In the genomic region with DNA sequence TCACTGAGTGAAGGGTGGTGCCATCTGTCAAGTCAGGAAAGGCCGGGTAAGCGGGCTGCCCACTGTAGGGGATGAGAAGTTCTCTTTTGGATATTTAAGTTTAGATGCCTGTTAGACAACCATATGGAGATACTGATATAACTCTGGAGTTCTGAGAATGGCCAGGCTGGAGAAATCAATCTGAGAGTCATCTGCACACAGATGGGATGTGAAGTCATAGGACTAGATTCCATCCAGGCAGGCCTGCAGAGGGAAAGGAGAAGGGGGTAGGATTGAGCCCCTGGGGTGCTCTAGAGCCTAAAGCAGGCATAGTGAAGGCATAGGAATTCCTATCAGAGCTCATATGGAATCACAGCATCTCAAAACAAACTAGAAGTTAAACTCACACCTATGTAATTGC, we compare ENCODE assay signal across 27 cellular contexts. TPM values are rescaled to one million over a fixed set of nuclear protein-coding genes. Genes with fewer than 3 reads are reported as not detected.
DNase-seq lines count a peak whose midpoint lies in the region; ATAC-seq and TF ChIP-seq lines count a peak whose summit lies in the region.
"Had no signal": no experiment of that assay in that cellular context is flagged by ENCODE, and none has a peak within 500 bp of the region (broad histone marks: within the 10 kb centered on the region; RNA-seq: fewer than 3 reads in every experiment).

No MANE protein-coding gene starts in this region.

- BruUV-seq in PC-3 (replicated peaks; lab: Mats Ljungman, UMichigan), result no TSS peak

- H3K9ac ChIP-seq in PC-3 (ENCODE audit: low read length) (no peak overlapping the region), fibroblast of lung (ENCODE audit: insufficient read depth, low read length) (no peak overlapping the region)

- H3K4me1 ChIP-seq in PC-3 (ENCODE audit: insufficient read depth, low read length) (peaks cover 17% of the 10 kb centered on the region), fibroblast of lung (ENCODE audit: control insufficient read depth, extremely low read depth, insufficient read depth, low read length) (peaks cover 8% of the 10 kb centered on the region)
- H3K4me1 ChIP-seq: psoas muscle had no signal

- H3F3A ChIP-seq in PC-3 (ENCODE audit: low read length, unreplicated experiment), result no peaks in the 10 kb centered on the region

- no peak overlapping the region for H3K27ac Mint-ChIP-seq in activated naive CD4-positive, alpha-beta T cell treated with anti-CD3 and anti-CD28 coated beads, Interleukin-2, amount 50 U/mL, for 72 hours
- H3K27ac Mint-ChIP-seq: activated B cell treated with CpG ODN at 0.5 μM for 24 hours; activated T-helper 1 cell treated with anti-CD3 and anti-CD28 coated beads, Interleukin-12 subunit alpha, Interleukin-12 subunit beta, Interleukin-2, Interleukin-4 antibody, amounts not matched to agents 30 ng/mL and 10 ng/mL and 1 ng/mL, durations not matched to agents 14 hours and 24 hours and 36 hours; B cell had no signal

- H3K9me3 Mint-ChIP-seq in activated naive CD4-positive, alpha-beta T cell treated with anti-CD3 and anti-CD28 coated beads, Interleukin-2, amount 50 U/mL, for 72 hours, result no peaks in the 10 kb centered on the region
- H3K9me3 Mint-ChIP-seq: activated B cell treated with CpG ODN at 0.5 μM for 24 hours; activated T-helper 1 cell treated with anti-CD3 and anti-CD28 coated beads, Interleukin-12 subunit alpha, Interleukin-12 subunit beta, Interleukin-2, Interleukin-4 antibody, amounts not matched to agents 30 ng/mL and 10 ng/mL and 1 ng/mL, durations not matched to agents 14 hours and 24 hours and 36 hours had no signal

- H3K27ac ChIP-seq in PC-3 (ENCODE audit: low read length) (no peak overlapping the region), fibroblast of lung (ENCODE audit: insufficient read depth, low read length) (peak overlapping the region; percentile 16)
- H3K27ac ChIP-seq: psoas muscle, transverse colon had no signal

- ATAC-seq in Right ventricle myocardium inferior (peak; percentile 38), PC-3 (0 out of 2 replicates have a peak, but pooled peaks have one; percentile 11), GM19452 (IDR thresholded peaks at IDR 0.05; ENCODE audit: unreplicated experiment) (no peak), GM18498 (IDR thresholded peaks at IDR 0.05; ENCODE audit: unreplicated experiment) (no peak)
- no peak for ATAC-seq in activated naive CD4-positive, alpha-beta T cell treated with anti-CD3 and anti-CD28 coated beads, Interleukin-2, amount 50 U/mL, for 72 hours
- ATAC-seq: GM12878, psoas muscle had no signal

- CTCF ChIA-PET in PC-3 (lab: Charles Lee), result no interaction called here

- H2AFZ ChIP-seq in PC-3 (ENCODE audit: low read length) (no peak overlapping the region), fibroblast of lung (ENCODE audit: low read length) (no peak overlapping the region)

- no peaks in the 10 kb centered on the region for H3K9me3 ChIP-seq in PC-3 (ENCODE audit: low read length)
- H3K9me3 ChIP-seq in fibroblast of lung (ENCODE audit: control insufficient read depth, insufficient read depth, low read depth, low read length), result no peaks in the 10 kb centered on the region
- H3K9me3 ChIP-seq: psoas muscle, transverse colon had no signal

- H3K27me3 ChIP-seq in PC-3 (ENCODE audit: low read length) (no peaks in the 10 kb centered on the region), fibroblast of lung (ENCODE audit: control insufficient read depth, insufficient read depth, low read length) (no peaks in the 10 kb centered on the region)
- H3K27me3 ChIP-seq: transverse colon had no signal

- H3K9me2 ChIP-seq in PC-3 (replicated peaks; ENCODE audit: low read length), result no peaks in the 10 kb centered on the region

- no peaks in the 10 kb centered on the region for H3K36me3 ChIP-seq in PC-3 (ENCODE audit: low read depth, low read length)
- H3K36me3 ChIP-seq in fibroblast of lung (ENCODE audit: control insufficient read depth, insufficient read depth, low read length), result no peaks in the 10 kb centered on the region
- H3K36me3 ChIP-seq: transverse colon had no signal

- peaks cover 0 to 7% of the 10 kb centered on the region in 2 donors for H3K36me3 Mint-ChIP-seq in activated naive CD4-positive, alpha-beta T cell treated with anti-CD3 and anti-CD28 coated beads, Interleukin-2, amount 50 U/mL, for 72 hours

- POLR2A ChIA-PET in PC-3 (lab: Charles Lee; ENCODE audit: unreplicated experiment), result interaction anchor here (0.6 kb wide), 1 partner anchor 9 kb away, joined by 13 read pairs; no protein-coding TSS in a partner anchor

- H3K79me2 ChIP-seq in PC-3 (ENCODE audit: low read length), result peaks cover 96% of the 10 kb centered on the region
- H3K79me2 ChIP-seq in fibroblast of lung (ENCODE audit: control insufficient read depth, insufficient read depth, low read length), result peaks cover 67% of the 10 kb centered on the region

- no peak for TF ChIP-seq CTCF in PC-3 (conservative IDR thresholded peaks at IDR 0.05; ENCODE audit: low read depth, low read length)
- no peak for TF ChIP-seq CTCF in fibroblast of lung (conservative IDR thresholded peaks at IDR 0.05 in 1 of 2, IDR thresholded peaks at IDR 0.05 in 1 of 2; ENCODE audit: low read depth in 1 of 2, low read length in 2 of 2)

- no peak overlapping the region for H3K4me3 ChIP-seq in PC-3 (ENCODE audit: low read length)
- no peak overlapping the region for H3K4me3 ChIP-seq in fibroblast of lung (replicated peaks in 1 of 4; ENCODE audit: control extremely low read depth in 1 of 4, insufficient read depth in 1 of 4, low read depth in 3 of 4, low read length in 4 of 4)
- H3K4me3 ChIP-seq in skeletal muscle cell (ENCODE audit: low read depth, low read length), result no peak overlapping the region
- H3K4me3 ChIP-seq: GM12878, psoas muscle, transverse colon had no signal

- intact Hi-C loops in Right ventricle myocardium inferior (cut with DNase I), result no loop called here
- intact Hi-C loops in cardiac septum (cut with DNase I), result no loop called here
- intact Hi-C loops in PC-3 (cut with micrococcal nuclease), result no loop called here

- H3K4me2 ChIP-seq in PC-3 (ENCODE audit: low read length) (no peak overlapping the region), fibroblast of lung (ENCODE audit: extremely low read depth, insufficient read depth, low read length) (no peak overlapping the region)

- no peak for DNase-seq in Right ventricle myocardium inferior (ENCODE audit: missing footprints)
- no peak for DNase-seq in cardiac septum (ENCODE audit: low spot score)
- no peak for DNase-seq in PC-3
- peak in 1 of 2 donors; percentile 37 for DNase-seq in fibroblast of lung (ENCODE audit: low read depth in 2 of 2)
- peak; percentile 11 for DNase-seq in skeletal muscle cell (ENCODE audit: low read depth)
- no peak for DNase-seq in activated naive CD4-positive, alpha-beta T cell treated with anti-CD3 and anti-CD28 coated beads, Interleukin-2, amount 50 U/mL, for 72 hours (ENCODE audit: low spot score in 2 of 2)
- DNase-seq: activated B cell treated with CpG ODN at 0.5 μM for 24 hours; activated CD4-positive, alpha-beta T cell treated with anti-CD3 and anti-CD28 coated beads, Interleukin-2, amount 50 U/mL, for 4 hours; activated naive CD4-positive, alpha-beta T cell treated with anti-CD3 and anti-CD28 coated beads, Interleukin-2, amount 50 U/mL, for 16 hours; aorta; caudate nucleus; DMS79; head of caudate nucleus; kidney glomerular epithelial cell; mammary epithelial cell; NCI-H1417; NCI-H2107; NCI-H82; psoas muscle; SW 1271; T1000; transverse colon had no signal

- peaks cover 24% of the 10 kb centered on the region for H4K20me1 ChIP-seq in PC-3 (ENCODE audit: low read length)
- peaks cover 2% of the 10 kb centered on the region for H4K20me1 ChIP-seq in fibroblast of lung (ENCODE audit: control insufficient read depth, extremely low read depth, insufficient read depth, low read length)

RNA-seq across cellular contexts. Expression of a gene that starts 30.1 kb away (rescaled TPM):
- 14.0 TPM for total RNA-seq in Right ventricle myocardium inferior
- 22.0 TPM for total RNA-seq in cardiac septum
- 16.2 and 18.1 TPM in 2 replicates for total RNA-seq in PC-3 (2014; rRNA removed)
- 6.7 and 9.4 TPM in 2 replicates for total RNA-seq in fibroblast of lung
- 26.1 and 33.5 TPM in 2 replicates for polyA plus RNA-seq in fibroblast of lung
- polyA plus RNA-seq in fibroblast of lung (2012), result 23.0 and 26.5 TPM in 2 replicates
- polyA minus RNA-seq in fibroblast of lung (ENCODE audit: low replicate concordance), result 87.1 and 102 TPM in 2 replicates
- total RNA-seq in activated naive CD4-positive, alpha-beta T cell treated with anti-CD3 and anti-CD28 coated beads, Interleukin-2, amount 50 U/mL, for 72 hours, result 1 to 10 TPM; 3.5 to 8.3 TPM

Comparison
In these comparisons a context has a peak if more than half of its experiments do, and no peak if none do; other contexts are left out.
1. ATAC-seq: peak in Right ventricle myocardium inferior (single experiment) and PC-3 (single experiment); none in activated naive CD4-positive, alpha-beta T cell treated with anti-CD3 and anti-CD28 coated beads, Interleukin-2, amount 50 U/mL, for 72 hours (0 of 2), GM19452 (single experiment) and GM18498 (single experiment).